30 cellular contexts compared by ENCODE assay signal in genomic region chr1:10353282-10353681, GRCh38. TPM values are rescaled to one million over a fixed set of nuclear protein-coding genes. Genes with fewer than 3 reads are reported as not detected.
DNase-seq lines count a peak whose midpoint lies in the region; ATAC-seq, FAIRE-seq and TF ChIP-seq lines count a peak whose summit lies in the region.
"Had no signal": no experiment of that assay in that cellular context is flagged by ENCODE, and none has a peak within 500 bp of the region (broad histone marks: within the 10 kb centered on the region; RNA-seq: fewer than 3 reads in every experiment).

No MANE protein-coding gene starts in this region.

- H4K20me1 ChIP-seq in K562 (replicated peaks; ENCODE audit: control insufficient read depth, insufficient read depth, low read length) (no peaks in the 10 kb centered on the region), osteoblast (ENCODE audit: insufficient read depth, low read length) (no peaks in the 10 kb centered on the region)

- CTCF ChIA-PET in K562 (lab: Yijun Ruan, JAX; ENCODE audit: low intra/inter-chr PET ratio) = no interaction called here

- TF ChIP-seq POLR2A in K562 (conservative IDR thresholded peaks at IDR 0.05) = no peak

- ATAC-seq in K562 (peak; percentile 61), GM18858 (IDR thresholded peaks at IDR 0.05; ENCODE audit: unreplicated experiment) (no peak)
- ATAC-seq: esophagus mucosa, gastrocnemius medialis had no signal

- H2AFZ ChIP-seq in K562 (ENCODE audit: low read depth, low read length) (no peak overlapping the region), osteoblast (ENCODE audit: low read length) (peak overlapping the region; percentile 47)
- H2AFZ ChIP-seq: PC-9 had no signal

- in situ Hi-C loops in K562 (cut with MboI) = no loop called here

- intact Hi-C loops in K562 (cut with micrococcal nuclease) = no loop called here

- DNase-seq in ELF-1 (ENCODE audit: low read depth, low spot score) (peak; percentile 65), K562 (ENCODE audit: extremely low read depth in 1 of 4, low spot score in 3 of 4) (no peak), osteoblast (ENCODE audit: insufficient read length, low spot score, missing footprints) (no peak), NK-92 (lab: John Stamatoyannopoulos, UW; ENCODE audit: unreplicated experiment) (no peak), NCI-H82 treated with DMSO at 0.1 percent for 48 hours (lab: John Stamatoyannopoulos, UW; ENCODE audit: unreplicated experiment) (no peak)
- no peak for DNase-seq in stimulated activated naive CD4-positive, alpha-beta T cell treated with Interleukin-2 at 50 U/mL for 16 hours (lab: John Stamatoyannopoulos, UW)
- DNase-seq: 8988T; activated B cell treated with CpG ODN at 0.5 μM for 24 hours; activated CD4-positive, alpha-beta memory T cell treated with anti-CD3 and anti-CD28 coated beads for 36 hours; activated effector memory CD4-positive, alpha-beta T cell treated with anti-CD3 and anti-CD28 coated beads, Interleukin-2, amount 50 U/mL, for 16 hours; activated naive CD8-positive, alpha-beta T cell treated with anti-CD3 and anti-CD28 coated beads, Interleukin-2, amount 10 ng/mL, durations not matched to agents 7 days and 5 days; CD4-positive, alpha-beta memory T cell; cerebellar nuclear complex; effector CD8-positive, alpha-beta T cell; EL; gastrocnemius medialis; mammary epithelial cell; NCI-H1105 treated with DMSO at 0.1 percent for 48 hours; NCI-H2081 treated with DMSO at 0.1 percent for 48 hours; NCI-H510A treated with DMSO at 0.1 percent for 48 hours; NK-92 treated with Interleukin-12 subunit alpha and Interleukin-12 subunit beta, amount 100 ng/mL, for 24 hours; ovary; PC-9; SHP77; stimulated activated CD4-positive, alpha-beta T cell treated with anti-CD3 and anti-CD28 coated beads, Interleukin-2, amount 100 ng/mL, for 48 hours; stimulated activated naive CD4-positive, alpha-beta T cell; T-helper 9 cell had no signal

- TF ChIP-seq CTCF in K562 (IDR thresholded peaks at IDR 0.05 in 2 of 3, conservative IDR thresholded peaks at IDR 0.05 in 1 of 3; ENCODE audit: insufficient read depth in 2 of 3, low read depth in 1 of 3, low read length in 3 of 3) (no peak), osteoblast (IDR thresholded peaks at IDR 0.05; ENCODE audit: extremely low read depth, low read depth, low read length) (no peak)

- H3K4me1 ChIP-seq in K562 (replicated peaks in 1 of 2; ENCODE audit: control insufficient read depth in 2 of 2, insufficient read depth in 2 of 2, low read length in 2 of 2) (no peaks in the 10 kb centered on the region), iPS-18a (ENCODE audit: control insufficient read depth, low read depth, low read length) (peaks cover 11% of the 10 kb centered on the region), osteoblast (ENCODE audit: insufficient read depth, low read length) (no peaks in the 10 kb centered on the region)
- H3K4me1 ChIP-seq: gastrocnemius medialis had no signal

- no peak for TF ChIP-seq EP300 in K562 (IDR thresholded peaks at IDR 0.05; ENCODE audit: low read length)

- TF ChIP-seq RAD21 in K562 (CRISPR knock-in tag; conservative IDR thresholded peaks at IDR 0.05 in 1 of 2, IDR thresholded peaks at IDR 0.05 in 1 of 2) = no peak

- H3K4me2 ChIP-seq in K562 (ENCODE audit: insufficient read depth, low read length) (no peak overlapping the region), osteoblast (ENCODE audit: insufficient read depth, low read length) (no peak overlapping the region)
- H3K4me2 ChIP-seq: PC-9 had no signal

- H3K27me3 ChIP-seq in K562 (ENCODE audit: control insufficient read depth in 2 of 2, insufficient read depth in 2 of 2, low read length in 2 of 2) (no peaks in the 10 kb centered on the region), iPS-18a (ENCODE audit: control insufficient read depth, insufficient read depth, low read length) (no peaks in the 10 kb centered on the region), osteoblast (ENCODE audit: insufficient read depth, low read length) (no peaks in the 10 kb centered on the region)
- H3K27me3 ChIP-seq: gastrocnemius medialis, ovary had no signal

- no TSS peak for BruUV-seq in K562 (replicated peaks; lab: Mats Ljungman, UMichigan)

- no peak overlapping the region for H3K27ac ChIP-seq in K562 (ENCODE audit: extremely low read depth, low read depth, low read length)
- H3K27ac ChIP-seq in iPS-18a (ENCODE audit: low read length) = no peak overlapping the region
- no peak overlapping the region for H3K27ac ChIP-seq in osteoblast (ENCODE audit: low read depth, low read length)
- H3K27ac ChIP-seq: gastrocnemius medialis, PC-9 had no signal

- H3K9me3 ChIP-seq in K562 (replicated peaks; ENCODE audit: control insufficient read depth, insufficient read depth, low read depth, low read length) (no peaks in the 10 kb centered on the region), iPS-18a (ENCODE audit: control insufficient read depth, low read depth, low read length) (no peaks in the 10 kb centered on the region), osteoblast (ENCODE audit: low read depth, low read length) (no peaks in the 10 kb centered on the region)
- H3K9me3 ChIP-seq: gastrocnemius medialis, ovary had no signal

- no peak overlapping the region for H3K9ac ChIP-seq in K562 (ENCODE audit: insufficient read depth in 1 of 2, low read depth in 2 of 2, low read length in 2 of 2)
- H3K9ac ChIP-seq in iPS-18a (ENCODE audit: low read length) = peak overlapping the region; percentile 46

- H3K4me3 ChIP-seq in K562 (no peak overlapping the region), iPS-18a (ENCODE audit: low read length) (no peak overlapping the region), osteoblast (ENCODE audit: insufficient read depth, low read length) (no peak overlapping the region)
- H3K4me3 ChIP-seq: gastrocnemius medialis, ovary, PC-9 had no signal

- H3K36me3 ChIP-seq in K562 (ENCODE audit: control insufficient read depth, insufficient read depth, low read length) = no peaks in the 10 kb centered on the region
- H3K36me3 ChIP-seq in iPS-18a (ENCODE audit: control insufficient read depth, low read depth, low read length) = peaks cover 15% of the 10 kb centered on the region
- H3K36me3 ChIP-seq in osteoblast (ENCODE audit: insufficient read depth, low read length) = peaks cover 22% of the 10 kb centered on the region
- H3K36me3 ChIP-seq: ovary had no signal

- no peaks in the 10 kb centered on the region for H3K9me1 ChIP-seq in K562 (ENCODE audit: control insufficient read depth, insufficient read depth, low read length)

- FAIRE-seq in K562 (lab: Jason Lieb, UNC) = no peak

- POLR2A ChIA-PET in K562 (lab: Yijun Ruan, JAX) = no interaction called here

- WGBS in K562 (ENCODE audit: insufficient coverage, low coverage, missing lambda C conversion rate) = 25% methylated on average over 4 of the region's 4 CpGs

- H3K79me2 ChIP-seq in K562 (ENCODE audit: control insufficient read depth, insufficient read depth, low read length) (no peaks in the 10 kb centered on the region), osteoblast (ENCODE audit: insufficient read depth, low read length) (no peaks in the 10 kb centered on the region)

TF ChIP-seq in K562, 482 proteins besides CTCF, POLR2A, EP300 and RAD21:
- TF ChIP-seq PHF21A (IDR thresholded peaks at IDR 0.05; ENCODE audit: borderline replicate concordance, low read depth) (no peak), DMBX1 (CRISPR knock-in tag; IDR thresholded peaks at IDR 0.05; ENCODE audit: borderline replicate concordance) (no peak), CCAR2 (IDR thresholded peaks at IDR 0.05; ENCODE audit: low read depth, low read length) (no peak), SMAD4 (CRISPR knock-in tag; conservative IDR thresholded peaks at IDR 0.05) (no peak), BHLHE40 (IDR thresholded peaks at IDR 0.05; ENCODE audit: low read length) (no peak), NR4A1 (CRISPR knock-in tag; IDR thresholded peaks at IDR 0.05) (no peak), NR4A1 (tag; IDR thresholded peaks at IDR 0.05) (no peak), C11orf30 (IDR thresholded peaks at IDR 0.05; ENCODE audit: low read depth) (no peak)

RNA-seq across cellular contexts. Expression of gene PGD, which starts 45.6 kb away (rescaled TPM):
- 148 and 225 TPM in 2 replicates for total RNA-seq in K562 (2011; cell fraction: chromatin; rRNA removed; ENCODE audit: low replicate concordance)
- 169 and 177 TPM in 2 replicates for total RNA-seq in K562 (2011; cell fraction: nucleolus; rRNA removed)
- 160 and 163 TPM in 2 replicates for total RNA-seq in K562 (2011; cell fraction: nucleoplasm; rRNA removed)
- 239 and 254 TPM in 2 replicates for total RNA-seq in K562 (2014; rRNA removed)
- total RNA-seq in K562 (2014; rRNA removed; fragmentation: Illumina TruSeq; extraction: Trizol) = 152 and 177 TPM in 2 replicates
- total RNA-seq in K562 (2015; rRNA removed; fragmentation: Illumina TruSeq; extraction: Trizol) = 191 and 200 TPM in 2 replicates
- total RNA-seq in K562 (2021) = 339 and 353 TPM in 2 replicates
- polyA plus RNA-seq in K562 (2011; rRNA removed) = 185 and 229 TPM in 2 replicates
- 256 and 298 TPM in 2 replicates for polyA plus RNA-seq in K562 (2011; cell fraction: cytosol; rRNA removed)
- polyA plus RNA-seq in K562 (2011; cell fraction: nucleus; rRNA removed) = 137 and 184 TPM in 2 replicates
- polyA plus RNA-seq in K562 (2012) = 387 and 522 TPM in 2 replicates
- polyA plus RNA-seq in K562 (2014; fragmentation: Illumina TruSeq; extraction: Trizol) = 402 and 513 TPM in 2 replicates
- polyA plus RNA-seq in K562 (2014; fragmentation: Nextera tagmentation; extraction: Ambion mirVana) = 100 to 1,000 TPM; 292 to 542 TPM
- polyA plus RNA-seq in K562 (2014; rRNA removed) = 257 and 270 TPM in 2 replicates
- 230 and 264 TPM in 2 replicates for polyA minus RNA-seq in K562 (2011; rRNA and poly(A)+ RNA removed)
- 167 and 254 TPM in 2 replicates for polyA minus RNA-seq in K562 (2011; cell fraction: cytosol; rRNA and poly(A)+ RNA removed)
- 47.3 and 81.1 TPM in 2 replicates for polyA minus RNA-seq in K562 (2011; cell fraction: nucleus; rRNA and poly(A)+ RNA removed)
- total RNA-seq in osteoblast = 136 and 142 TPM in 2 replicates
